Comparison of ENCODE assay signal across 16 cellular contexts in genomic region chr7:135207739-135208416, GRCh38. TPM values are rescaled to one million over a fixed set of nuclear protein-coding genes. Genes with fewer than 3 reads are reported as not detected.
DNase-seq lines count a peak whose midpoint lies in the region; ATAC-seq and TF ChIP-seq lines count a peak whose summit lies in the region.
"Had no signal": no experiment of that assay in that cellular context is flagged by ENCODE, and none has a peak within 500 bp of the region (broad histone marks: within the 10 kb centered on the region; RNA-seq: fewer than 3 reads in every experiment).

No MANE protein-coding gene starts in this region.

- peak; percentile 22 for ATAC-seq in GM18511 (IDR thresholded peaks at IDR 0.05; ENCODE audit: unreplicated experiment)
- ATAC-seq in HG02870 (IDR thresholded peaks at IDR 0.05; ENCODE audit: unreplicated experiment) = peak; percentile 24
- ATAC-seq: naive thymus-derived CD8-positive, alpha-beta T cell had no signal

- DNase-seq in epithelial cell of proximal tubule (ENCODE audit: low read depth) (peak; percentile 74), retina (peak; percentile 14), NCI-H2107 (lab: John Stamatoyannopoulos, UW) (no peak), NCI-H2227 treated with DMSO at 0.1 percent for 48 hours (lab: John Stamatoyannopoulos, UW) (no peak), superior temporal gyrus (ENCODE audit: extremely low spot score) (no peak)
- DNase-seq: DMS 273 treated with DMSO at 0.1 percent for 48 hours; H7; immature natural killer cell; naive thymus-derived CD8-positive, alpha-beta T cell; NCI-H345; stimulated activated CD4-positive, alpha-beta T cell treated with anti-CD3 and anti-CD28 coated beads, Interleukin-15, amount 100 ng/mL, for 24 hours had no signal

- H3K4me3 ChIP-seq in epithelial cell of proximal tubule (ENCODE audit: low read depth, low read length) = peak overlapping the region; percentile 92

- TF ChIP-seq CTCF in epithelial cell of proximal tubule (conservative IDR thresholded peaks at IDR 0.05; ENCODE audit: low read depth, low read length) = no peak

RNA-seq across cellular contexts. Expression of gene WDR91, which starts 3.4 kb away (rescaled TPM):
- total RNA-seq in epithelial cell of proximal tubule = 8.7 and 16.3 TPM in 2 replicates

RNA-seq across cellular contexts. Expression of gene STRA8, which starts 25.8 kb away (rescaled TPM):
- total RNA-seq in epithelial cell of proximal tubule = not detected in 2 replicates
- total RNA-seq: bronchial epithelial cell; fibroblast of lung; H7; LHCN-M2; naive thymus-derived CD8-positive, alpha-beta T cell had no signal

RNA-seq across cellular contexts. Expression of gene CYREN, which starts 37.4 kb away (rescaled TPM):
- 54.5 and 80.3 TPM in 2 replicates for total RNA-seq in epithelial cell of proximal tubule

Comparison
In these comparisons a context has a peak if more than half of its experiments do, and no peak if none do; other contexts are left out.
1. DNase-seq: peak in epithelial cell of proximal tubule (single experiment) and retina (single experiment); none in NCI-H2107 (single experiment), NCI-H2227 treated with DMSO at 0.1 percent for 48 hours (single experiment) and superior temporal gyrus (single experiment).